In genomic region chr1:9305216-9305615, GRCh38 we compare ENCODE assay signal across 13 cellular contexts.
"Had no signal": no experiment of that assay in that cellular context is flagged by ENCODE, and none has a peak within 500 bp of the region (broad histone marks: within the 10 kb centered on the region; RNA-seq: fewer than 3 reads in every experiment).

No MANE protein-coding gene starts in this region.

- H3K9me3 ChIP-seq: heart left ventricle, upper lobe of left lung had no signal

- H3K27ac Mint-ChIP-seq: activated CD4-positive, alpha-beta memory T cell treated with anti-CD3 and anti-CD28 coated beads for 36 hours; activated naive CD8-positive, alpha-beta T cell treated with anti-CD3 and anti-CD28 coated beads, Interleukin-2, amount 10 ng/mL, durations not matched to agents 7 days and 5 days; neural progenitor cell had no signal

- H3K4me2 ChIP-seq: neural progenitor cell had no signal

- H2AFZ ChIP-seq: neural progenitor cell had no signal

- H3K4me1 ChIP-seq: neural progenitor cell had no signal

- H3K9ac ChIP-seq: neural progenitor cell had no signal

- H3K4me3 Mint-ChIP-seq: activated CD4-positive, alpha-beta memory T cell treated with anti-CD3 and anti-CD28 coated beads for 36 hours; activated naive CD8-positive, alpha-beta T cell treated with anti-CD3 and anti-CD28 coated beads, Interleukin-2, amount 10 ng/mL, durations not matched to agents 7 days and 5 days; neural progenitor cell had no signal

- H3K27me3 Mint-ChIP-seq: activated CD4-positive, alpha-beta memory T cell treated with anti-CD3 and anti-CD28 coated beads for 36 hours had no signal

- H3K27me3 ChIP-seq: foreskin keratinocyte, heart left ventricle, neural progenitor cell, upper lobe of left lung had no signal

- H3K27ac ChIP-seq: foreskin keratinocyte, neural progenitor cell had no signal

- H3K36me3 ChIP-seq: heart left ventricle, neural progenitor cell, upper lobe of left lung had no signal

- H3K9me3 Mint-ChIP-seq: activated CD4-positive, alpha-beta memory T cell treated with anti-CD3 and anti-CD28 coated beads for 36 hours; activated naive CD8-positive, alpha-beta T cell treated with anti-CD3 and anti-CD28 coated beads, Interleukin-2, amount 10 ng/mL, durations not matched to agents 7 days and 5 days; neural progenitor cell had no signal

- H3K36me3 Mint-ChIP-seq: activated CD4-positive, alpha-beta memory T cell treated with anti-CD3 and anti-CD28 coated beads for 36 hours; activated naive CD8-positive, alpha-beta T cell treated with anti-CD3 and anti-CD28 coated beads, Interleukin-2, amount 10 ng/mL, durations not matched to agents 7 days and 5 days; neural progenitor cell had no signal

- ATAC-seq: foreskin keratinocyte, heart left ventricle had no signal

- H3K4me3 ChIP-seq: heart left ventricle, neural progenitor cell, upper lobe of left lung had no signal

- FAIRE-seq: islet of Langerhans, small intestine had no signal

- DNase-seq: activated CD4-positive, alpha-beta memory T cell treated with anti-CD3 and anti-CD28 coated beads for 36 hours; activated CD4-positive, alpha-beta T cell treated with anti-CD3 and anti-CD28 coated beads for 1 hour; activated naive CD8-positive, alpha-beta T cell treated with anti-CD3 and anti-CD28 coated beads, Interleukin-2, amount 10 ng/mL, durations not matched to agents 7 days and 5 days; activated T-cell treated with anti-CD3 and anti-CD28 coated beads, Interleukin-2, amount 50 U/mL, for 48 hours; anterior cingulate cortex; foreskin keratinocyte; mesendoderm; small intestine; T-helper 9 cell; upper lobe of left lung had no signal
